9 cellular contexts compared by ENCODE assay signal in genomic region chr6:46990818-46991510, GRCh38. TPM values are rescaled to one million over a fixed set of nuclear protein-coding genes. Genes with fewer than 3 reads are reported as not detected.
DNase-seq lines count a peak whose midpoint lies in the region; ATAC-seq, FAIRE-seq and TF ChIP-seq lines count a peak whose summit lies in the region.
"Not testable (repeated sequence)": the region's sequence is repeated elsewhere in the genome, so short reads cannot be mapped to it uniquely, and the experiment has no call there.
"Had no signal": no experiment of that assay in that cellular context is flagged by ENCODE, and none has a peak within 500 bp of the region (broad histone marks: within the 10 kb centered on the region; RNA-seq: fewer than 3 reads in every experiment).

No MANE protein-coding gene starts in this region.

- not testable (repeated sequence) for H2AFZ ChIP-seq in H9 (ENCODE audit: low read length); K562 (ENCODE audit: low read depth, low read length); mesenchymal stem cell (ENCODE audit: low read depth, low read length)
- peak overlapping the region; percentile 48 for H2AFZ ChIP-seq in PC-3 (ENCODE audit: low read length)

- DNase-seq in COLO668 (lab: John Stamatoyannopoulos, UW; ENCODE audit: unreplicated experiment), result peak; percentile 4
- DNase-seq in H9, result not testable (repeated sequence)
- peak; percentile 66 for DNase-seq in NCI-H1694 treated with DMSO at 0.1 percent for 48 hours (lab: John Stamatoyannopoulos, UW)
- peak; percentile 82 for DNase-seq in PC-3
- DNase-seq in K562 (ENCODE audit: extremely low read depth in 1 of 4, low spot score in 3 of 4), result peak; percentile 47 to 65 (median 58)
- peak; percentile 67 for DNase-seq in mesenchymal stem cell
- DNase-seq in stromal cell of bone marrow (ENCODE audit: low read depth), result peak; percentile 34

- not testable (repeated sequence) for H3K14ac ChIP-seq in H9 (ENCODE audit: insufficient read depth, low read length); mesenchymal stem cell (ENCODE audit: low read length in 2 of 2)

- not testable (repeated sequence) for H3K27ac Mint-ChIP-seq in H9

- intact Hi-C loops in PC-3 (cut with micrococcal nuclease), result loop anchor here (1.0 to 10.0 kb wide), 12 partner anchors 56 to 572 kb away; partner anchors contain the start of genes CYP39A1, SLC25A27 and TNFRSF21
- intact Hi-C loops in K562 (cut with micrococcal nuclease), result loop anchor here (1.0 to 10.0 kb wide), 4 partner anchors 143 to 769 kb away; no protein-coding TSS in a partner anchor

- not testable (repeated sequence) for H3K79me1 ChIP-seq in H9 (ENCODE audit: insufficient read depth, low read depth, low read length, poor library complexity, severe bottlenecking); mesenchymal stem cell (replicated peaks; ENCODE audit: low read length, poor library complexity, severe bottlenecking)

- not testable (repeated sequence) for H3K18ac ChIP-seq in H9 (ENCODE audit: insufficient read length, low read depth, low read length); mesenchymal stem cell (ENCODE audit: low read depth in 1 of 2, low read length in 2 of 2)

- not testable (repeated sequence) for H3K9me3 ChIP-seq in H9 (ENCODE audit: control insufficient read depth, low read depth, low read length); PC-3 (ENCODE audit: low read length); K562 (replicated peaks; ENCODE audit: control insufficient read depth, insufficient read depth, low read depth, low read length); gastroesophageal sphincter; mesenchymal stem cell (ENCODE audit: control insufficient read depth, low read length)

- peak; percentile 72 for FAIRE-seq in K562 (lab: Jason Lieb, UNC)

- H2BK20ac ChIP-seq in H9 (ENCODE audit: low read depth, low read length, poor library complexity, severe bottlenecking), result not testable (repeated sequence)

- H3K27me3 Mint-ChIP-seq in H9 (ENCODE audit: low read depth), result not testable (repeated sequence)

- not testable (repeated sequence) for H3K56ac ChIP-seq in H9 (ENCODE audit: insufficient read length, low read depth, low read length)

- no CpG with 5 or more reads among the region's 6 CpGs for WGBS in H9 (ENCODE audit: extremely low coverage, insufficient read length, low lambda C conversion rate)
- WGBS in K562 (ENCODE audit: insufficient coverage, low coverage, missing lambda C conversion rate), result 2% methylated on average over 6 of the region's 6 CpGs
- WGBS in gastroesophageal sphincter (ENCODE audit: low coverage in 1 of 2), 2 donors, result 38 to 45% methylated on average over 6 of the region's 6 CpGs
- WGBS in mesenchymal stem cell, result 33% methylated on average over 2 of the region's 6 CpGs

- not testable (repeated sequence) for H4K8ac ChIP-seq in H9 (replicated peaks; ENCODE audit: insufficient read length, low read depth, low read length); mesenchymal stem cell (ENCODE audit: low read length)

- not testable (repeated sequence) for H3K36me3 ChIP-seq in PC-3 (ENCODE audit: low read depth, low read length); K562 (ENCODE audit: control insufficient read depth, insufficient read depth, low read length); gastroesophageal sphincter; mesenchymal stem cell (ENCODE audit: control insufficient read depth in 1 of 2, insufficient read depth in 2 of 2, low read depth in 1 of 2, low read length in 2 of 2)

- not testable (repeated sequence) for H3T11ph ChIP-seq in H9 (ENCODE audit: low read length)

- not testable (repeated sequence) for TF ChIP-seq EP300 in K562 (IDR thresholded peaks at IDR 0.05; ENCODE audit: low read length); gastroesophageal sphincter (IDR thresholded peaks at IDR 0.05)

- BruUV-seq in PC-3 (replicated peaks; lab: Mats Ljungman, UMichigan); K562 (replicated peaks; lab: Mats Ljungman, UMichigan): not testable (repeated sequence)

- H3K9ac ChIP-seq in H9 (ENCODE audit: extremely low read depth, insufficient read length, low read length); K562 (ENCODE audit: insufficient read depth in 1 of 2, low read depth in 2 of 2, low read length in 2 of 2); mesenchymal stem cell (ENCODE audit: low read length): not testable (repeated sequence)
- H3K9ac ChIP-seq in PC-3 (ENCODE audit: low read length), result peak overlapping the region; percentile 30

- H3K27ac ChIP-seq in H9 (ENCODE audit: insufficient read length, low read depth, low read length); K562 (ENCODE audit: extremely low read depth, low read depth, low read length); gastroesophageal sphincter; mesenchymal stem cell (ENCODE audit: low read length, poor library complexity, severe bottlenecking): not testable (repeated sequence)
- H3K27ac ChIP-seq in PC-3 (ENCODE audit: low read length), result peak overlapping the region; percentile 67

- not testable (repeated sequence) for H3K4me1 Mint-ChIP-seq in H9

- H2BK5ac ChIP-seq in H9 (ENCODE audit: insufficient read length, low read length); mesenchymal stem cell (ENCODE audit: low read depth, low read length, poor library complexity, severe bottlenecking): not testable (repeated sequence)

- not testable (repeated sequence) for H4K20me1 ChIP-seq in H9 (ENCODE audit: control insufficient read depth, insufficient read depth, insufficient read length); PC-3 (ENCODE audit: low read length); K562 (replicated peaks; ENCODE audit: control insufficient read depth, insufficient read depth, low read length)

- ATAC-seq in PC-3, result peak; percentile 21
- peak; percentile 67 for ATAC-seq in K562
- ATAC-seq in gastroesophageal sphincter, result peak; percentile 36

- not testable (repeated sequence) for H4K5ac ChIP-seq in H9 (ENCODE audit: insufficient read length, low read depth, low read length)

- H3K23me2 ChIP-seq in H9 (ENCODE audit: insufficient read length, low read depth, low read length, poor library complexity, severe bottlenecking), result not testable (repeated sequence)

- H3K27me3 ChIP-seq in H9 (ENCODE audit: insufficient read depth, low read length); PC-3 (ENCODE audit: low read length); K562 (ENCODE audit: control insufficient read depth in 2 of 2, insufficient read depth in 2 of 2, low read length in 2 of 2); gastroesophageal sphincter; mesenchymal stem cell (ENCODE audit: control insufficient read depth in 1 of 2, insufficient read depth in 1 of 2, low read length in 2 of 2): not testable (repeated sequence)

- in situ Hi-C loops in K562 (cut with MboI), result loop anchor here (5.0 to 25.0 kb wide), 2 partner anchors 569 to 929 kb away; no protein-coding TSS in a partner anchor

- H3K36me3 Mint-ChIP-seq in H9 (ENCODE audit: insufficient read depth in 1 of 3, low read depth in 3 of 3), result not testable (repeated sequence)

- H3K79me2 ChIP-seq in H9 (ENCODE audit: insufficient read depth, low read length); PC-3 (ENCODE audit: low read length); K562 (ENCODE audit: control insufficient read depth, insufficient read depth, low read length): not testable (repeated sequence)

- POLR2A ChIA-PET in PC-3 (lab: Charles Lee; ENCODE audit: unreplicated experiment), result interaction anchor here (0.6 to 1.2 kb wide), 4 partner anchors 44 to 211 kb away, joined by 3 to 5 read pairs (median 4); no protein-coding TSS in a partner anchor
- POLR2A ChIA-PET in K562 (lab: Yijun Ruan, JAX), result not testable (repeated sequence)

- H2BK15ac ChIP-seq in H9 (ENCODE audit: low read depth, low read length); mesenchymal stem cell (ENCODE audit: low read depth, poor library complexity, severe bottlenecking): not testable (repeated sequence)

- H3K9me1 ChIP-seq in K562 (ENCODE audit: control insufficient read depth, insufficient read depth, low read length), result not testable (repeated sequence)

- CTCF ChIA-PET in PC-3 (lab: Charles Lee) (interaction anchor here (0.6 to 2.2 kb wide), 6 partner anchors 9 to 578 kb away, joined by 3 to 16 read pairs (median 4); partner anchors contain the start of gene ADGRF1), K562 (lab: Yijun Ruan, JAX; ENCODE audit: low intra/inter-chr PET ratio) (interaction anchor here (0.6 to 2.3 kb wide), 5 partner anchors 142 to 810 kb away, joined by 3 to 19 read pairs (median 3); no protein-coding TSS in a partner anchor)

- not testable (repeated sequence) for H3K4me2 ChIP-seq in H9 (ENCODE audit: insufficient read depth, insufficient read length, low read length); K562 (ENCODE audit: insufficient read depth, low read length); mesenchymal stem cell (ENCODE audit: low read length, poor library complexity, severe bottlenecking)
- H3K4me2 ChIP-seq in PC-3 (ENCODE audit: low read length), result peak overlapping the region; percentile 58

- not testable (repeated sequence) for H2AK5ac ChIP-seq in H9 (ENCODE audit: insufficient read length, low read length); mesenchymal stem cell (ENCODE audit: low read length, severe bottlenecking)

- not testable (repeated sequence) for H3K23ac ChIP-seq in H9 (ENCODE audit: insufficient read length, low read depth, low read length); mesenchymal stem cell (ENCODE audit: low read length in 2 of 2)

- not testable (repeated sequence) for H3K4me3 ChIP-seq in PC-3 (ENCODE audit: low read length); K562; gastroesophageal sphincter; mesenchymal stem cell (ENCODE audit: insufficient read depth in 1 of 2, low read depth in 1 of 2, low read length in 2 of 2)

- not testable (repeated sequence) for H3F3A ChIP-seq in PC-3 (ENCODE audit: low read length, unreplicated experiment)

- H2BK120ac ChIP-seq in H9 (ENCODE audit: low read depth, low read length, poor library complexity, severe bottlenecking); mesenchymal stem cell (ENCODE audit: low read depth, low read length): not testable (repeated sequence)

- not testable (repeated sequence) for H2BK12ac ChIP-seq in H9 (ENCODE audit: insufficient read length, low read depth, low read length); mesenchymal stem cell (ENCODE audit: low read length in 2 of 2)

- not testable (repeated sequence) for H3K4ac ChIP-seq in H9 (ENCODE audit: low read depth, low read length); mesenchymal stem cell (ENCODE audit: low read depth in 1 of 2, low read length in 2 of 2)

- not testable (repeated sequence) for TF ChIP-seq POLR2A in K562 (conservative IDR thresholded peaks at IDR 0.05); gastroesophageal sphincter (IDR thresholded peaks at IDR 0.05)

- not testable (repeated sequence) for H3K9me2 ChIP-seq in PC-3 (replicated peaks; ENCODE audit: low read length)

- H3K4me1 ChIP-seq in H9 (ENCODE audit: insufficient read depth, low read length); K562 (replicated peaks in 1 of 2; ENCODE audit: control insufficient read depth in 2 of 2, insufficient read depth in 2 of 2, low read length in 2 of 2); gastroesophageal sphincter; mesenchymal stem cell (ENCODE audit: control insufficient read depth, insufficient read depth, low read depth, low read length): not testable (repeated sequence)
- peaks cover 69% of the 10 kb centered on the region for H3K4me1 ChIP-seq in PC-3 (ENCODE audit: insufficient read depth, low read length)

- TF ChIP-seq CTCF in H9 (conservative IDR thresholded peaks at IDR 0.05), result peak; percentile 87
- peak; percentile 82 for TF ChIP-seq CTCF in PC-3 (conservative IDR thresholded peaks at IDR 0.05; ENCODE audit: low read depth, low read length)
- peak; percentile 43 to 75 (median 62); a peak in 5 of 6 replicates for TF ChIP-seq CTCF in K562 (IDR thresholded peaks at IDR 0.05 in 2 of 3, conservative IDR thresholded peaks at IDR 0.05 in 1 of 3; ENCODE audit: insufficient read depth in 2 of 3, low read depth in 1 of 3, low read length in 3 of 3)
- TF ChIP-seq CTCF in gastroesophageal sphincter (IDR thresholded peaks at IDR 0.05), result peak in 3 of 4 experiments; percentile 49 to 54 (median 53)

- peak; percentile 60 to 76 for TF ChIP-seq RAD21 in K562 (CRISPR knock-in tag; conservative IDR thresholded peaks at IDR 0.05 in 1 of 2, IDR thresholded peaks at IDR 0.05 in 1 of 2)

- H3K9me3 Mint-ChIP-seq in H9, result not testable (repeated sequence)

- not testable (repeated sequence) for H4K91ac ChIP-seq in H9 (ENCODE audit: insufficient read length, low read depth, low read length); mesenchymal stem cell (ENCODE audit: low read length)

- H3K4me3 Mint-ChIP-seq in H9, result not testable (repeated sequence)

RNA-seq across cellular contexts. Expression of gene ADGRF1, which starts 51.2 kb away (rescaled TPM):
- not detected in 2 replicates for total RNA-seq in H9 (2021)
- 82.6 and 104 TPM in 2 replicates for total RNA-seq in PC-3 (2014; rRNA removed)
- total RNA-seq in K562 (2011; cell fraction: chromatin; rRNA removed; ENCODE audit: low replicate concordance), result not detected in 2 replicates
- not detected in 2 replicates for total RNA-seq in K562 (2011; cell fraction: nucleolus; rRNA removed)
- total RNA-seq in K562 (2011; cell fraction: nucleoplasm; rRNA removed), result not detected in 2 replicates
- total RNA-seq in K562 (2014; rRNA removed), result not detected in 2 replicates
- total RNA-seq in K562 (2014; rRNA removed; fragmentation: Illumina TruSeq; extraction: Trizol), result not detected in 2 replicates
- total RNA-seq in K562 (2015; rRNA removed; fragmentation: Illumina TruSeq; extraction: Trizol), result not detected in 2 replicates
- total RNA-seq in K562 (2021), result 0.22 TPM in 1 of 2 replicates, not detected in the other
- not detected in 2 replicates for polyA plus RNA-seq in K562 (2011; rRNA removed)
- not detected in 2 replicates for polyA plus RNA-seq in K562 (2011; cell fraction: cytosol; rRNA removed)
- polyA plus RNA-seq in K562 (2011; cell fraction: nucleus; rRNA removed), result not detected in 2 replicates
- 0.03 TPM in 1 of 2 replicates, not detected in the other for polyA plus RNA-seq in K562 (2012)
- not detected in 2 replicates for polyA plus RNA-seq in K562 (2014; fragmentation: Illumina TruSeq; extraction: Trizol)
- not detected for polyA plus RNA-seq in K562 (2014; fragmentation: Nextera tagmentation; extraction: Ambion mirVana)
- not detected in 2 replicates for polyA plus RNA-seq in K562 (2014; rRNA removed)
- polyA minus RNA-seq in K562 (2011; rRNA and poly(A)+ RNA removed), result not detected in 2 replicates
- polyA minus RNA-seq in K562 (2011; cell fraction: cytosol; rRNA and poly(A)+ RNA removed), result not detected in 2 replicates
- not detected in 2 replicates for polyA minus RNA-seq in K562 (2011; cell fraction: nucleus; rRNA and poly(A)+ RNA removed)
- total RNA-seq in gastroesophageal sphincter, result 1 to 10 TPM in 1 of 4 donors, not detected in 3; 1.8 TPM
- 0.01 TPM for polyA plus RNA-seq in mesenchymal stem cell (2013, experiment 1 of 2)
- polyA plus RNA-seq in mesenchymal stem cell (2013, experiment 2 of 2), result 0.04 TPM
- total RNA-seq: activated naive CD8-positive, alpha-beta T cell treated with anti-CD3 and anti-CD28 coated beads, Interleukin-2, amount 10 ng/mL, durations not matched to agents 7 days and 5 days had no signal

Comparison
In these comparisons a context has a peak if more than half of its experiments do, and no peak if none do; other contexts are left out.
1. RNA of gene ADGRF1, which starts 51.2 kb away (total RNA-seq): 82.6 to 104 TPM in PC-3; not detected in H9, 0.22 TPM in K562 and 1.8 TPM in gastroesophageal sphincter; every median in the first group is over 10 times any median in the second.
2. Peak in every context shown above with its lines, with median percentiles within 50 percentile points of each other: CTCF ChIP-seq and ATAC-seq.